Comparison of ENCODE assay signal across 12 cellular contexts in genomic region chrX:114606619-114607018, GRCh38. TPM values are rescaled to one million over a fixed set of nuclear protein-coding genes. Genes with fewer than 3 reads are reported as not detected.
DNase-seq lines count a peak whose midpoint lies in the region; ATAC-seq and TF ChIP-seq lines count a peak whose summit lies in the region.
"Not testable (repeated sequence)": the region's sequence is repeated elsewhere in the genome, so short reads cannot be mapped to it uniquely, and the experiment has no call there.
"Had no signal": no experiment of that assay in that cellular context is flagged by ENCODE, and none has a peak within 500 bp of the region (broad histone marks: within the 10 kb centered on the region; RNA-seq: fewer than 3 reads in every experiment).

No MANE protein-coding gene starts in this region.

- not testable (repeated sequence) for DNase-seq in GM23338 (ENCODE audit: low spot score)
- peak; percentile 54 for DNase-seq in endodermal cell

- H4K20me1 ChIP-seq in GM23338 (replicated peaks; ENCODE audit: insufficient read depth) = not testable (repeated sequence)

- H3K4me3 ChIP-seq in GM23338 (peak overlapping the region; percentile 73), HUES64 (ENCODE audit: low read length) (peak overlapping the region; percentile 52), iPS-11a (ENCODE audit: low read depth, low read length) (peak overlapping the region; percentile 53), iPS-18c (ENCODE audit: insufficient read depth, low read depth, low read length) (peak overlapping the region; percentile 50)
- not testable (repeated sequence) for H3K4me3 ChIP-seq in HEK293 (ENCODE audit: low read depth, low read length); endodermal cell (ENCODE audit: low read length)

- H3K36me3 ChIP-seq in GM23338 (ENCODE audit: insufficient read depth); HEK293 (ENCODE audit: control insufficient read depth in 2 of 2, insufficient read depth in 1 of 2, low read length in 2 of 2); HUES64 (ENCODE audit: insufficient read depth, low read length); endodermal cell (ENCODE audit: control insufficient read depth, insufficient read depth, low read length): not testable (repeated sequence)

- H3K4me1 ChIP-seq in GM23338 (ENCODE audit: insufficient read depth) = peaks cover 29% of the 10 kb centered on the region
- H3K4me1 ChIP-seq in HEK293 (ENCODE audit: control insufficient read depth, insufficient read depth, low read length); HUES64 (ENCODE audit: insufficient read depth, low read length); endodermal cell (ENCODE audit: control insufficient read depth, insufficient read depth, low read length): not testable (repeated sequence)

- not testable (repeated sequence) for H3K9me2 ChIP-seq in GM23338 (ENCODE audit: insufficient read depth)

- ATAC-seq in GM23338 = not testable (repeated sequence)

- peak overlapping the region; percentile 72 for H3K4me2 ChIP-seq in GM23338

- peak overlapping the region; percentile 96 for H3K4me3 Mint-ChIP-seq in GM23338
- H3K4me3 Mint-ChIP-seq in endodermal cell = peak overlapping the region; percentile 77

- H3K36me3 Mint-ChIP-seq in GM23338 (ENCODE audit: low read depth) = peaks cover 59% of the 10 kb centered on the region
- not testable (repeated sequence) for H3K36me3 Mint-ChIP-seq in endodermal cell (ENCODE audit: low read depth)

- peaks cover 19% of the 10 kb centered on the region; the same call in 2 of the 3 replicates for H3K9me3 Mint-ChIP-seq in GM23338
- not testable (repeated sequence) for H3K9me3 Mint-ChIP-seq in endodermal cell

- peak overlapping the region; percentile 58; the same call in 1 of the 2 replicates for H3K9ac ChIP-seq in HUES64 (ENCODE audit: low read depth, low read length)
- not testable (repeated sequence) for H3K9ac ChIP-seq in endodermal cell (ENCODE audit: extremely low read depth, low read length, poor library complexity, severe bottlenecking)

- H3K79me2 ChIP-seq in GM23338 (replicated peaks; ENCODE audit: insufficient read depth) = peaks cover 63% of the 10 kb centered on the region

- TF ChIP-seq CTCF in GM23338 (conservative IDR thresholded peaks at IDR 0.05; ENCODE audit: low read depth in 2 of 2); HEK293 (tag by site-specific recombination; IDR thresholded peaks at IDR 0.05); endodermal cell (conservative IDR thresholded peaks at IDR 0.05): not testable (repeated sequence)

- H3F3A ChIP-seq in GM23338 (replicated peaks; ENCODE audit: low read depth) = not testable (repeated sequence)

- H3K27ac ChIP-seq in GM23338 (ENCODE audit: low read depth) = peak overlapping the region; percentile 63; the same call in 1 of the 2 replicates
- H3K27ac ChIP-seq in HEK293 (ENCODE audit: extremely low read depth, low read depth, low read length); HUES64 (ENCODE audit: low read depth, low read length); endodermal cell (ENCODE audit: low read depth, low read length): not testable (repeated sequence)

- H2AFZ ChIP-seq in GM23338 = not testable (repeated sequence)

- CTCF ChIA-PET in HEK293 (lab: Yijun Ruan, JAX) = not testable (repeated sequence)

- 66% methylated on average over 6 of the region's 10 CpGs for WGBS in HUES64
- WGBS in endodermal cell (ENCODE audit: insufficient coverage in 1 of 2, insufficient read length in 1 of 2), 2 experiments = 69% methylated on average over 7 of the region's 10 CpGs; no CpG with 5 or more reads in 1 of the 2 experiments

- POLR2A ChIA-PET in HEK293 (lab: Yijun Ruan, JAX) = not testable (repeated sequence)

- not testable (repeated sequence) for H3K27me3 Mint-ChIP-seq in GM23338 (ENCODE audit: insufficient read depth, low read depth, poor library complexity)
- H3K27me3 Mint-ChIP-seq in endodermal cell (ENCODE audit: insufficient read depth) = peaks cover 28% of the 10 kb centered on the region

- peak overlapping the region; percentile 97 for H3K27ac Mint-ChIP-seq in GM23338
- H3K27ac Mint-ChIP-seq in endodermal cell = peak overlapping the region; percentile 95

- H3K4me1 Mint-ChIP-seq in GM23338 (peaks cover 19% of the 10 kb centered on the region), endodermal cell (peaks cover 34% of the 10 kb centered on the region)

- not testable (repeated sequence) for H3K9me3 ChIP-seq in HEK293 (ENCODE audit: control insufficient read depth, insufficient read depth, low read depth, low read length); HUES64 (ENCODE audit: insufficient read depth, low read depth, low read length); endodermal cell (ENCODE audit: control insufficient read depth, low read length); iPS-18c (ENCODE audit: control insufficient read depth, insufficient read depth, low read length)

- H3K27me3 ChIP-seq in GM23338 (ENCODE audit: insufficient read depth); HUES64 (ENCODE audit: insufficient read depth, low read length); endodermal cell (ENCODE audit: control insufficient read depth, insufficient read depth, low read length, poor library complexity, severe bottlenecking): not testable (repeated sequence)

TF ChIP-seq in GM23338, 12 proteins besides CTCF, POLR2A, EP300 and RAD21:
- TF ChIP-seq POLR2AphosphoS5 (IDR thresholded peaks at IDR 0.05; ENCODE audit: low read depth) = peak; percentile 70

TF ChIP-seq in HEK293, 187 proteins besides CTCF, POLR2A, EP300 and RAD21:
- peak; percentile 65; the same call in 1 of the 2 replicates for TF ChIP-seq PRDM1 (tag by site-specific recombination; IDR thresholded peaks at IDR 0.05)
TF ChIP-seq in HEK293: peak in this region for 1; not testable (repeated sequence) for 186.

RNA-seq across cellular contexts. Expression of gene HTR2C, which starts 22.7 kb away (rescaled TPM):
- total RNA-seq in GM23338 (2014; rRNA removed; shearing (Covaris generic)) = 2.4 and 2.7 TPM in 2 replicates
- 1.4 and 2.0 TPM in 2 replicates for polyA plus RNA-seq in GM23338 (2016; fragmentation: Nextera tagmentation; extraction: Ambion mirVana)
- 0.50 TPM for polyA plus RNA-seq in HUES64 (2013, experiment 1 of 2)
- polyA plus RNA-seq in HUES64 (2013, experiment 2 of 2) = 0.76 TPM
- total RNA-seq in endodermal cell = under 1 TPM in 1 of 2 donors, not detected in 1; 0.90 TPM
- 0.07 TPM for polyA plus RNA-seq in endodermal cell (2013, experiment 1 of 2)
- not detected for polyA plus RNA-seq in endodermal cell (2013, experiment 2 of 2)
- total RNA-seq: CD4-positive, alpha-beta T cell; CD8-positive, alpha-beta memory T cell; G401; HFFc6 had no signal
- polyA plus RNA-seq: A549; CD14-positive monocyte; CD8-positive, alpha-beta memory T cell had no signal
